1 cellular context compared by ENCODE assay signal in the genomic region with DNA sequence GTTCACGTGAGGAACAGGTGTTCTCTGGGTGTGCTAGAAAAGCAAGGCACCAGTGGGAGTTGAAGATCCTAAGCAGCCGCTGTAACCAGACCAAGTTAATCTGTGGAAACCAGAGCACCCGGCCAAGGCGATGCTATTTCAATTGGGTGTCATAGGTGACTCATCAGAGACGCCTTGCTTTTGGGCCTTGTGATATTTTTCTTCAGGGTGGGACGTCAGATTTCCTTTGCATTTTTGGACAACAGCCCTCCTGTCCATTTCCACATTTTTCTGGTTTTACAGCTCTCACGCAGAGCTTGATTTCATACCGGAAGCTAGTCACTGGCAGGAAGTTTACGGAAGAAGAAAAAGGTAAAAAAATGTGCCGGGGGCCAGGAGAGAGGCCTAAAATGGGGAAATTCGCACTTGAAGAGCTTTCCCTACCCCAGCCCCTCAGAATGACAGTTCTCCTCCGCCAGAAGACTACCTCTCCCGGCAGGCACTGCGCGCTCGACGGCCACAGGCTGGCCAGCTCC.
TF ChIP-seq lines count a peak whose summit lies in the region.

No MANE protein-coding gene starts in this region.

TF ChIP-seq in IMR-90, 13 proteins besides CTCF, POLR2A, EP300 and RAD21:
- TF ChIP-seq SMC3 (IDR thresholded peaks at IDR 0.05; ENCODE audit: low read depth, low read length) (no peak), FOS (IDR thresholded peaks at IDR 0.05; ENCODE audit: low read depth, low read length) (0 out of 2 replicates have a peak, but pooled peaks have one; percentile 30)
